ENCODE assay signal across 8 cellular contexts in genomic region chr7:1473864-1474512, GRCh38. TPM values are rescaled to one million over a fixed set of nuclear protein-coding genes. Genes with fewer than 3 reads are reported as not detected.
DNase-seq lines count a peak whose midpoint lies in the region; ATAC-seq, FAIRE-seq and TF ChIP-seq lines count a peak whose summit lies in the region.

No MANE protein-coding gene starts in this region.

- H3K4me1 ChIP-seq in kidney (ENCODE audit: control insufficient read depth in 1 of 2, insufficient read depth in 1 of 2, low read depth in 1 of 2, low read length in 2 of 2) = no peaks in the 10 kb centered on the region

- H3K36me3 ChIP-seq in kidney (ENCODE audit: control insufficient read depth in 1 of 2, insufficient read depth in 2 of 2, low read length in 2 of 2) = peaks cover 0 to 3% of the 10 kb centered on the region in 2 donors

- no peaks in the 10 kb centered on the region for H3K9me3 ChIP-seq in kidney (ENCODE audit: control insufficient read depth in 1 of 2, low read length in 2 of 2)

- ATAC-seq in HG02642 (IDR thresholded peaks at IDR 0.05; ENCODE audit: poor library complexity, unreplicated experiment) (peak; percentile 40), GM21447 (IDR thresholded peaks at IDR 0.05; ENCODE audit: unreplicated experiment) (no peak)

- H3K27ac ChIP-seq in kidney (ENCODE audit: low read depth in 2 of 2, low read length in 2 of 2) = no peak overlapping the region

- intact Hi-C loops in kidney (cut with DNase I) = no loop called here

- no peak for FAIRE-seq in kidney (lab: Jason Lieb, UNC)

- DNase-seq in COLO829 (ENCODE audit: low spot score) (peak; percentile 82), NCI-H510A (lab: John Stamatoyannopoulos, UW) (peak; percentile 85), kidney (peak; percentile 96)
- peak; percentile 85 to 86 for DNase-seq in activated CD4-positive, alpha-beta T cell treated with anti-CD3 and anti-CD28 coated beads for 24 hours (ENCODE audit: low read depth in 2 of 2)
- DNase-seq in central memory CD4-positive, alpha-beta T cell = peak; percentile 85
- DNase-seq in stimulated activated CD4-positive, alpha-beta T cell treated with anti-CD3 and anti-CD28 coated beads, Interleukin-1b, Interleukin-23, amount 100 ng/mL, for 48 hours = peak; percentile 87

- no peak overlapping the region for H3K4me3 ChIP-seq in kidney (ENCODE audit: low read length in 2 of 2)

- peak; percentile 96 for TF ChIP-seq CTCF in kidney (IDR thresholded peaks at IDR 0.05; ENCODE audit: borderline replicate concordance, extremely low read depth, insufficient read depth)

- no peak overlapping the region for H3K9ac ChIP-seq in kidney (ENCODE audit: low read length in 2 of 2)

RNA-seq across cellular contexts. Expression of gene MICALL2, which starts 14.7 kb away (rescaled TPM):
- 53.4 TPM for total RNA-seq in kidney
- polyA plus RNA-seq in kidney (ENCODE audit: insufficient read depth, low read depth, low replicate concordance) = 16.6 TPM

RNA-seq across cellular contexts. Expression of gene INTS1, which starts 30.2 kb away (rescaled TPM):
- total RNA-seq in kidney = 91.3 TPM
- 62.8 TPM for polyA plus RNA-seq in kidney (ENCODE audit: insufficient read depth, low read depth, low replicate concordance)

RNA-seq across cellular contexts. Expression of gene MAFK, which starts 56.5 kb away (rescaled TPM):
- total RNA-seq in kidney = 37.0 TPM
- polyA plus RNA-seq in kidney (ENCODE audit: insufficient read depth, low read depth, low replicate concordance) = 12.9 TPM
